ENCODE assay signal across 12 cellular contexts in genomic region chr15:83164409-83165404, GRCh38. TPM values are rescaled to one million over a fixed set of nuclear protein-coding genes. Genes with fewer than 3 reads are reported as not detected.
DNase-seq lines count a peak whose midpoint lies in the region; ATAC-seq, FAIRE-seq and TF ChIP-seq lines count a peak whose summit lies in the region.
"Had no signal": no experiment of that assay in that cellular context is flagged by ENCODE, and none has a peak within 500 bp of the region (broad histone marks: within the 10 kb centered on the region; RNA-seq: fewer than 3 reads in every experiment).

No MANE protein-coding gene starts in this region.

- TF ChIP-seq CTCF in epithelial cell of esophagus (IDR thresholded peaks at IDR 0.05; ENCODE audit: insufficient read depth, low read depth, low read length, missing control alignments) (no peak), HepG2 (CRISPR knock-in tag; IDR thresholded peaks at IDR 0.05) (no peak), ascending aorta (IDR thresholded peaks at IDR 0.05) (no peak)

- H3K27me3 ChIP-seq in HepG2 (ENCODE audit: control insufficient read depth in 1 of 2, insufficient read depth in 2 of 2, low read length in 2 of 2) (no peaks in the 10 kb centered on the region; a peak in 1 of 5 replicates), ascending aorta (no peaks in the 10 kb centered on the region)

- H3K36me3 Mint-ChIP-seq in activated naive CD4-positive, alpha-beta T cell treated with anti-CD3 and anti-CD28 coated beads for 36 hours (ENCODE audit: low read depth) = peaks cover 8% of the 10 kb centered on the region
- H3K36me3 Mint-ChIP-seq in T-helper 2 cell treated with Interferon-gamma antibody and Interleukin-4, amounts not matched to agents 5 μg/mL and 100 μg/mL, for 36 hours (ENCODE audit: low read depth) = peaks cover 19% of the 10 kb centered on the region

- H3K9me3 ChIP-seq in HepG2 (ENCODE audit: low read length) (no peaks in the 10 kb centered on the region), ascending aorta (peaks cover 3 to 43% of the 10 kb centered on the region in 2 donors)

- peaks cover 14% of the 10 kb centered on the region for H3K4me1 Mint-ChIP-seq in activated naive CD4-positive, alpha-beta T cell treated with anti-CD3 and anti-CD28 coated beads for 36 hours (ENCODE audit: low read depth)
- peaks cover 17% of the 10 kb centered on the region for H3K4me1 Mint-ChIP-seq in T-helper 2 cell treated with Interferon-gamma antibody and Interleukin-4, amounts not matched to agents 5 μg/mL and 100 μg/mL, for 36 hours (ENCODE audit: low read depth)
- peaks cover 24% of the 10 kb centered on the region for H3K4me1 Mint-ChIP-seq in stimulated activated naive CD8-positive, alpha-beta T cell treated with anti-CD3 and anti-CD28 coated beads, Interleukin-15, amount 100 ng/mL, for 72 hours
- H3K4me1 Mint-ChIP-seq: naive B cell had no signal

- no peak for TF ChIP-seq RAD21 in HepG2 (CRISPR knock-in tag; IDR thresholded peaks at IDR 0.05)

- H2AFZ ChIP-seq in HepG2 (ENCODE audit: low read length) = no peak overlapping the region

- no peak for FAIRE-seq in HepG2 (lab: Jason Lieb, UNC)

- CTCF ChIA-PET in activated naive CD4-positive, alpha-beta T cell treated with anti-CD3 and anti-CD28 coated beads for 36 hours (lab: Charles Lee) = no interaction called here
- CTCF ChIA-PET in HepG2 (lab: Yijun Ruan, JAX; ENCODE audit: low intra/inter-chr PET ratio, low total read pairs) = no interaction called here

- no peak for TF ChIP-seq POLR2A in HepG2 (IDR thresholded peaks at IDR 0.05; ENCODE audit: insufficient read depth in 1 of 2, low read depth in 2 of 2, low read length in 2 of 2)

- TF ChIP-seq EP300 in HepG2 (IDR thresholded peaks at IDR 0.05; ENCODE audit: low read depth in 2 of 2, low read length in 2 of 2) (no peak), HepG2 (CRISPR knock-in tag; IDR thresholded peaks at IDR 0.05; ENCODE audit: borderline replicate concordance) (no peak)

- ATAC-seq in stimulated activated naive CD8-positive, alpha-beta T cell treated with anti-CD3 and anti-CD28 coated beads, Interleukin-15, amount 100 ng/mL, for 72 hours = peak; percentile 97
- no peak for ATAC-seq in HepG2
- ATAC-seq: effector memory CD8-positive, alpha-beta T cell had no signal

- no peaks in the 10 kb centered on the region for H3K36me3 ChIP-seq in HepG2 (replicated peaks in 1 of 2; ENCODE audit: control insufficient read depth in 1 of 2, insufficient read depth in 2 of 2, low read length in 2 of 2)
- H3K36me3 ChIP-seq in ascending aorta = peaks cover 0 to 19% of the 10 kb centered on the region in 2 donors

- H3K9me3 Mint-ChIP-seq in activated naive CD4-positive, alpha-beta T cell treated with anti-CD3 and anti-CD28 coated beads for 36 hours = peaks cover 15% of the 10 kb centered on the region
- peaks cover 34% of the 10 kb centered on the region for H3K9me3 Mint-ChIP-seq in T-helper 2 cell treated with Interferon-gamma antibody and Interleukin-4, amounts not matched to agents 5 μg/mL and 100 μg/mL, for 36 hours
- peaks cover 14 to 20% of the 10 kb centered on the region in 2 donors for H3K9me3 Mint-ChIP-seq in stimulated activated naive CD8-positive, alpha-beta T cell treated with anti-CD3 and anti-CD28 coated beads, Interleukin-15, amount 100 ng/mL, for 72 hours

- no peaks in the 10 kb centered on the region for H3K4me1 ChIP-seq in HepG2 (ENCODE audit: insufficient read depth, low read length)
- H3K4me1 ChIP-seq in ascending aorta = no peaks in the 10 kb centered on the region

- peak; percentile 14 for DNase-seq in activated naive CD4-positive, alpha-beta T cell treated with anti-CD3 and anti-CD28 coated beads for 36 hours
- DNase-seq in activated naive CD4-positive, alpha-beta T cell treated with Interleukin-2 at 50 U/mL for 16 hours = no peak
- peak; percentile 12 for DNase-seq in T-helper 2 cell treated with Interferon-gamma antibody and Interleukin-4, amounts not matched to agents 5 μg/mL and 100 μg/mL, for 36 hours (ENCODE audit: low spot score)
- peak; percentile 63 for DNase-seq in epithelial cell of esophagus (ENCODE audit: low read depth)
- peak; percentile 16 to 46 for DNase-seq in stimulated activated naive CD8-positive, alpha-beta T cell treated with anti-CD3 and anti-CD28 coated beads, Interleukin-15, amount 100 ng/mL, for 72 hours
- DNase-seq in COLO668 (lab: John Stamatoyannopoulos, UW; ENCODE audit: unreplicated experiment) = no peak
- DNase-seq in HepG2 (ENCODE audit: low spot score) = no peak
- no peak for DNase-seq in ascending aorta (ENCODE audit: low spot score in 2 of 2)
- DNase-seq: effector memory CD8-positive, alpha-beta T cell; naive B cell; NCI-H1048; NCI-H748 treated with DMSO at 0.1 percent for 48 hours had no signal

- no TSS peak for BruUV-seq in HepG2 (replicated peaks; lab: Mats Ljungman, UMichigan)

- no peak overlapping the region for H3K9ac ChIP-seq in HepG2 (ENCODE audit: insufficient read depth, low read depth, low read length)

- no peak overlapping the region for H3K4me3 Mint-ChIP-seq in activated naive CD4-positive, alpha-beta T cell treated with anti-CD3 and anti-CD28 coated beads for 36 hours
- H3K4me3 Mint-ChIP-seq in T-helper 2 cell treated with Interferon-gamma antibody and Interleukin-4, amounts not matched to agents 5 μg/mL and 100 μg/mL, for 36 hours = peak overlapping the region; percentile 74
- H3K4me3 Mint-ChIP-seq in stimulated activated naive CD8-positive, alpha-beta T cell treated with anti-CD3 and anti-CD28 coated beads, Interleukin-15, amount 100 ng/mL, for 72 hours = peak overlapping the region; percentile 31 to 72
- H3K4me3 Mint-ChIP-seq: effector memory CD8-positive, alpha-beta T cell; naive B cell had no signal

- no peaks in the 10 kb centered on the region for H4K20me1 ChIP-seq in HepG2 (ENCODE audit: insufficient read depth, low read length)

- H3K4me2 ChIP-seq in HepG2 (ENCODE audit: low read depth, low read length) = no peak overlapping the region

- in situ Hi-C loops in HepG2 (cut with HindIII; ENCODE audit: extremely low pct_ligation_motif_present, low pct_unique_long_range_greater_than_20kb) = no loop called here

- 0% methylated on average over 4 of the region's 4 CpGs for WGBS in HepG2 (ENCODE audit: low lambda C conversion rate)

- intact Hi-C loops in activated naive CD4-positive, alpha-beta T cell treated with anti-CD3 and anti-CD28 coated beads for 36 hours (cut with micrococcal nuclease) = loop anchor here (2.0 to 5.0 kb wide), 3 partner anchors 42 to 152 kb away; partner anchors contain the start of genes BTBD1, C15orf40 and HDGFL3
- intact Hi-C loops in HepG2 (cut with micrococcal nuclease; ENCODE audit: unreplicated experiment) = no loop called here
- intact Hi-C loops in ascending aorta (cut with DNase I) = no loop called here

- H3K4me3 ChIP-seq in epithelial cell of esophagus (ENCODE audit: low read length) = no peak overlapping the region
- H3K4me3 ChIP-seq in HepG2 (replicated peaks in 1 of 3; ENCODE audit: insufficient read depth in 1 of 3, low read depth in 2 of 3, low read length in 3 of 3) = no peak overlapping the region
- no peak overlapping the region for H3K4me3 ChIP-seq in ascending aorta

- POLR2A ChIA-PET in HepG2 (lab: Yijun Ruan, JAX) = no interaction called here

- H3K27ac ChIP-seq in HepG2 (ENCODE audit: extremely low read length, insufficient read depth, low read length) (no peak overlapping the region), ascending aorta (no peak overlapping the region)

- no peaks in the 10 kb centered on the region for H3K79me2 ChIP-seq in HepG2 (ENCODE audit: insufficient read depth, low read length)

- H3K27ac Mint-ChIP-seq in activated naive CD4-positive, alpha-beta T cell treated with anti-CD3 and anti-CD28 coated beads for 36 hours = peak overlapping the region; percentile 19
- peak overlapping the region; percentile 92 for H3K27ac Mint-ChIP-seq in T-helper 2 cell treated with Interferon-gamma antibody and Interleukin-4, amounts not matched to agents 5 μg/mL and 100 μg/mL, for 36 hours
- H3K27ac Mint-ChIP-seq in stimulated activated naive CD8-positive, alpha-beta T cell treated with anti-CD3 and anti-CD28 coated beads, Interleukin-15, amount 100 ng/mL, for 72 hours = peak overlapping the region; percentile 8 to 37
- H3K27ac Mint-ChIP-seq: effector memory CD8-positive, alpha-beta T cell had no signal

- H3K27me3 Mint-ChIP-seq in activated naive CD4-positive, alpha-beta T cell treated with anti-CD3 and anti-CD28 coated beads for 36 hours (ENCODE audit: low read depth) = peaks cover 29% of the 10 kb centered on the region
- H3K27me3 Mint-ChIP-seq in T-helper 2 cell treated with Interferon-gamma antibody and Interleukin-4, amounts not matched to agents 5 μg/mL and 100 μg/mL, for 36 hours (ENCODE audit: low read depth) = peaks cover 28% of the 10 kb centered on the region
- H3K27me3 Mint-ChIP-seq in stimulated activated naive CD8-positive, alpha-beta T cell treated with anti-CD3 and anti-CD28 coated beads, Interleukin-15, amount 100 ng/mL, for 72 hours = peaks cover 27% of the 10 kb centered on the region

RNA-seq across cellular contexts. Expression of gene HDGFL3, which starts 42.9 kb away (rescaled TPM):
- total RNA-seq in activated naive CD4-positive, alpha-beta T cell treated with anti-CD3 and anti-CD28 coated beads for 36 hours = 1 to 10 TPM; 5.9 to 8.1 TPM
- total RNA-seq in HepG2 (2016; rRNA removed; fragmentation: Illumina TruSeq; extraction: Trizol) = 0.07 and 0.09 TPM in 2 replicates
- total RNA-seq in HepG2 (2016; cell fraction: cytosol; rRNA removed; fragmentation: Illumina TruSeq; extraction: Trizol; ENCODE audit: low read depth) = 0.09 TPM in 1 of 2 replicates, not detected in the other
- total RNA-seq in HepG2 (2016; cell fraction: insoluble cytoplasmic fraction; rRNA removed; fragmentation: Illumina TruSeq; extraction: Trizol) = 0.41 and 0.49 TPM in 2 replicates
- 0.59 and 0.83 TPM in 2 replicates for total RNA-seq in HepG2 (2016; cell fraction: membrane; rRNA removed; fragmentation: Illumina TruSeq; extraction: Trizol)
- total RNA-seq in HepG2 (2016; cell fraction: nucleus; rRNA removed; fragmentation: Illumina TruSeq; extraction: Trizol) = 0.25 and 0.31 TPM in 2 replicates
- polyA plus RNA-seq in HepG2 (2011; rRNA removed) = 0.01 and 0.07 TPM in 2 replicates
- under 0.01 TPM in 2 replicates for polyA plus RNA-seq in HepG2 (2011; cell fraction: cytosol; rRNA removed)
- polyA plus RNA-seq in HepG2 (2011; cell fraction: nucleus; rRNA removed) = not detected in 2 replicates
- polyA plus RNA-seq in HepG2 (2012) = 0.05 and 0.17 TPM in 2 replicates
- 0.32 and 0.78 TPM in 2 replicates for polyA plus RNA-seq in HepG2 (2016; cell fraction: cytosol; fragmentation: Illumina TruSeq; extraction: Trizol; ENCODE audit: low read depth)
- polyA plus RNA-seq in HepG2 (2016; cell fraction: insoluble cytoplasmic fraction; fragmentation: Illumina TruSeq; extraction: Trizol; ENCODE audit: low read depth) = 0.28 and 0.44 TPM in 2 replicates
- 0.14 and 0.17 TPM in 2 replicates for polyA plus RNA-seq in HepG2 (2016; cell fraction: membrane; fragmentation: Illumina TruSeq; extraction: Trizol; ENCODE audit: low read depth)
- polyA plus RNA-seq in HepG2 (2016; cell fraction: nucleus; fragmentation: Illumina TruSeq; extraction: Trizol; ENCODE audit: insufficient read depth, low read depth) = 0.03 and 0.19 TPM in 2 replicates
- 2.6 TPM in 1 of 2 replicates, not detected in the other for polyA minus RNA-seq in HepG2 (2011; rRNA and poly(A)+ RNA removed; ENCODE audit: low replicate concordance)
- polyA minus RNA-seq in HepG2 (2011; cell fraction: cytosol; rRNA and poly(A)+ RNA removed) = not detected in 2 replicates
- under 0.01 and 0.12 TPM in 2 replicates for polyA minus RNA-seq in HepG2 (2011; cell fraction: nucleus; rRNA and poly(A)+ RNA removed)
- total RNA-seq in ascending aorta = 20.8 TPM

RNA-seq across cellular contexts. Expression of gene TM6SF1, which starts 57.3 kb away (rescaled TPM):
- 1 to 10 TPM; 1.7 to 3.4 TPM for total RNA-seq in activated naive CD4-positive, alpha-beta T cell treated with anti-CD3 and anti-CD28 coated beads for 36 hours
- total RNA-seq in HepG2 (2016; rRNA removed; fragmentation: Illumina TruSeq; extraction: Trizol) = not detected in 2 replicates
- total RNA-seq in HepG2 (2016; cell fraction: cytosol; rRNA removed; fragmentation: Illumina TruSeq; extraction: Trizol; ENCODE audit: low read depth) = not detected in 2 replicates
- not detected in 2 replicates for total RNA-seq in HepG2 (2016; cell fraction: insoluble cytoplasmic fraction; rRNA removed; fragmentation: Illumina TruSeq; extraction: Trizol)
- not detected in 2 replicates for total RNA-seq in HepG2 (2016; cell fraction: membrane; rRNA removed; fragmentation: Illumina TruSeq; extraction: Trizol)
- total RNA-seq in HepG2 (2016; cell fraction: nucleus; rRNA removed; fragmentation: Illumina TruSeq; extraction: Trizol) = not detected in 2 replicates
- not detected in 2 replicates for polyA plus RNA-seq in HepG2 (2011; rRNA removed)
- polyA plus RNA-seq in HepG2 (2011; cell fraction: cytosol; rRNA removed) = not detected in 2 replicates
- polyA plus RNA-seq in HepG2 (2011; cell fraction: nucleus; rRNA removed) = not detected in 2 replicates
- not detected in 2 replicates for polyA plus RNA-seq in HepG2 (2012)
- not detected in 2 replicates for polyA plus RNA-seq in HepG2 (2016; cell fraction: cytosol; fragmentation: Illumina TruSeq; extraction: Trizol; ENCODE audit: low read depth)
- not detected in 2 replicates for polyA plus RNA-seq in HepG2 (2016; cell fraction: insoluble cytoplasmic fraction; fragmentation: Illumina TruSeq; extraction: Trizol; ENCODE audit: low read depth)
- polyA plus RNA-seq in HepG2 (2016; cell fraction: membrane; fragmentation: Illumina TruSeq; extraction: Trizol; ENCODE audit: low read depth) = not detected in 2 replicates
- polyA plus RNA-seq in HepG2 (2016; cell fraction: nucleus; fragmentation: Illumina TruSeq; extraction: Trizol; ENCODE audit: insufficient read depth, low read depth) = not detected in 2 replicates
- polyA minus RNA-seq in HepG2 (2011; rRNA and poly(A)+ RNA removed; ENCODE audit: low replicate concordance) = not detected in 2 replicates
- not detected in 2 replicates for polyA minus RNA-seq in HepG2 (2011; cell fraction: cytosol; rRNA and poly(A)+ RNA removed)
- not detected in 2 replicates for polyA minus RNA-seq in HepG2 (2011; cell fraction: nucleus; rRNA and poly(A)+ RNA removed)
- total RNA-seq in ascending aorta = 6.3 TPM

Comparison
In these comparisons a context has a peak if more than half of its experiments do, and no peak if none do; other contexts are left out.
1. DNase-seq: peak in activated naive CD4-positive, alpha-beta T cell treated with anti-CD3 and anti-CD28 coated beads for 36 hours (single experiment), T-helper 2 cell treated with Interferon-gamma antibody and Interleukin-4, amounts not matched to agents 5 μg/mL and 100 μg/mL, for 36 hours (single experiment), epithelial cell of esophagus (single experiment) and stimulated activated naive CD8-positive, alpha-beta T cell treated with anti-CD3 and anti-CD28 coated beads, Interleukin-15, amount 100 ng/mL, for 72 hours (2 of 2); none in activated naive CD4-positive, alpha-beta T cell treated with Interleukin-2 at 50 U/mL for 16 hours (single experiment), COLO668 (single experiment), HepG2 (single experiment) and ascending aorta (0 of 2).
2. H3K27ac Mint-ChIP-seq: peak in every context shown above with its lines; median percentile 92 in T-helper 2 cell treated with Interferon-gamma antibody and Interleukin-4, amounts not matched to agents 5 μg/mL and 100 μg/mL, for 36 hours; 22 in stimulated activated naive CD8-positive, alpha-beta T cell treated with anti-CD3 and anti-CD28 coated beads, Interleukin-15, amount 100 ng/mL, for 72 hours; 19 in activated naive CD4-positive, alpha-beta T cell treated with anti-CD3 and anti-CD28 coated beads for 36 hours.